ENCODE assay signal across 8 cellular contexts in genomic region chr6:53064726-53065265, GRCh38. TPM values are rescaled to one million over a fixed set of nuclear protein-coding genes. Genes with fewer than 3 reads are reported as not detected.
A peak's percentile ranks its signal among the peaks of the same experiment; 100 is the strongest.
DNase-seq lines count a peak whose midpoint lies in the region; ATAC-seq and TF ChIP-seq lines count a peak whose summit lies in the region.

No MANE protein-coding gene starts in this region.

- peak overlapping the region; percentile 90 for H3K27ac ChIP-seq in WERI-Rb-1
- peak overlapping the region; percentile 45 for H3K27ac ChIP-seq in mammary epithelial cell (ENCODE audit: insufficient read depth, low read depth, low read length)
- no peak overlapping the region for H3K27ac ChIP-seq in iPS-20b (ENCODE audit: low read length)

- TF ChIP-seq CTCF in WERI-Rb-1 (IDR thresholded peaks at IDR 0.05; ENCODE audit: low read depth, low read length) (no peak), mammary epithelial cell (conservative IDR thresholded peaks at IDR 0.05 in 1 of 2, IDR thresholded peaks at IDR 0.05 in 1 of 2; ENCODE audit: extremely low read depth in 1 of 2, insufficient read depth in 1 of 2, low read depth in 1 of 2, low read length in 2 of 2) (no peak)

- BruUV-seq in mammary epithelial cell (replicated peaks; lab: Mats Ljungman, UMichigan): no TSS peak

- no peaks in the 10 kb centered on the region for H3K27me3 ChIP-seq in WERI-Rb-1 (ENCODE audit: insufficient read depth, low read depth, severe bottlenecking)
- H3K27me3 ChIP-seq in mammary epithelial cell (ENCODE audit: insufficient read depth, low read length): no peaks in the 10 kb centered on the region
- peaks cover 10% of the 10 kb centered on the region; the same call in 1 of the 2 replicates for H3K27me3 ChIP-seq in iPS-20b (ENCODE audit: insufficient read depth, low read length)
- no peaks in the 10 kb centered on the region for H3K27me3 ChIP-seq in skeletal muscle satellite cell (ENCODE audit: control insufficient read depth, insufficient read depth, low read length)

- H4K20me1 ChIP-seq in mammary epithelial cell (ENCODE audit: insufficient read depth, low read length): no peaks in the 10 kb centered on the region

- H3K79me2 ChIP-seq in mammary epithelial cell (ENCODE audit: insufficient read depth, low read length): peaks cover 47% of the 10 kb centered on the region

- 1% methylated on average over 22 of the region's 26 CpGs for WGBS in mammary epithelial cell (ENCODE audit: low coverage, missing lambda C conversion rate)

- H3K36me3 ChIP-seq in WERI-Rb-1 (peaks cover 8% of the 10 kb centered on the region), mammary epithelial cell (ENCODE audit: insufficient read depth, low read length) (no peaks in the 10 kb centered on the region), iPS-20b (ENCODE audit: insufficient read depth, low read depth, low read length) (no peaks in the 10 kb centered on the region), skeletal muscle satellite cell (ENCODE audit: insufficient read depth, low read length) (no peaks in the 10 kb centered on the region)

- H3K9me3 ChIP-seq in WERI-Rb-1 (ENCODE audit: severe bottlenecking) (no peaks in the 10 kb centered on the region), mammary epithelial cell (replicated peaks; ENCODE audit: insufficient read depth, low read length) (no peaks in the 10 kb centered on the region), iPS-20b (ENCODE audit: insufficient read depth, low read depth, low read length) (no peaks in the 10 kb centered on the region), skeletal muscle satellite cell (replicated peaks; ENCODE audit: low read length) (no peaks in the 10 kb centered on the region)

- H3K4me2 ChIP-seq in mammary epithelial cell (ENCODE audit: insufficient read depth, low read depth, low read length): peak overlapping the region; percentile 90
- peak overlapping the region; percentile 89 for H3K4me2 ChIP-seq in skeletal muscle satellite cell (ENCODE audit: low read length)

- peak overlapping the region; percentile 99 for H2AFZ ChIP-seq in mammary epithelial cell (ENCODE audit: low read depth, low read length)

- H3K4me1 ChIP-seq in mammary epithelial cell (ENCODE audit: insufficient read depth, low read length) (peaks cover 11% of the 10 kb centered on the region), iPS-20b (ENCODE audit: insufficient read depth, low read length) (peaks cover 9% of the 10 kb centered on the region; the same call in 1 of the 2 replicates), skeletal muscle satellite cell (ENCODE audit: control insufficient read depth, insufficient read depth, low read length) (peaks cover 21% of the 10 kb centered on the region)

- ATAC-seq in GM18873 (IDR thresholded peaks at IDR 0.05; ENCODE audit: low FRiP score, unreplicated experiment) (peak; percentile 82), HG03159 (IDR thresholded peaks at IDR 0.05; ENCODE audit: unreplicated experiment) (peak; percentile 73)

- CTCF ChIA-PET in mammary epithelial cell (lab: Charles Lee; ENCODE audit: low non-redundant PET): interaction anchor here (0.7 kb wide), 1 partner anchor 19 kb away, joined by 4 read pairs; no protein-coding TSS in a partner anchor

- in situ Hi-C loops in ACHN (cut with HindIII; ENCODE audit: low pct_ligation_motif_present, low pct_unique_long_range_greater_than_20kb, low sequenced_read_pairs): no loop called here
- in situ Hi-C loops in mammary epithelial cell (cut with MboI; ENCODE audit: low sequenced_read_pairs in 2 of 2): no loop called here

- intact Hi-C loops in mammary epithelial cell (cut with micrococcal nuclease): loop anchor here (1.0 kb wide), 1 partner anchor 225 kb away; no protein-coding TSS in a partner anchor

- H3K4me3 ChIP-seq in WERI-Rb-1 (ENCODE audit: low read depth, low read length) (peak overlapping the region; percentile 82), mammary epithelial cell (replicated peaks in 1 of 3; ENCODE audit: insufficient read depth in 1 of 3, low read depth in 2 of 3, low read length in 3 of 3) (peak overlapping the region; percentile 85 to 95 (median 88)), iPS-20b (ENCODE audit: low read length) (peak overlapping the region; percentile 98), skeletal muscle satellite cell (ENCODE audit: low read length) (peak overlapping the region; percentile 85)

- DNase-seq in ACHN (peak; percentile 94), NCI-H2227 (lab: John Stamatoyannopoulos, UW; ENCODE audit: unreplicated experiment) (peak; percentile 94), WERI-Rb-1 (peak; percentile 99), mammary epithelial cell (peak; percentile 97)

- H3K9ac ChIP-seq in mammary epithelial cell (ENCODE audit: insufficient read depth, low read length) (peak overlapping the region; percentile 78), iPS-20b (ENCODE audit: low read depth, low read length) (peak overlapping the region; percentile 64; the same call in 1 of the 2 replicates), skeletal muscle satellite cell (ENCODE audit: low read depth, low read length) (peak overlapping the region; percentile 92)

- dilution Hi-C loops in mammary epithelial cell (cut with HindIII; ENCODE audit: low sequenced_read_pairs): no loop called here

RNA-seq across cellular contexts. Expression of gene FBXO9, which starts 0.4 kb away (rescaled TPM):
- total RNA-seq in mammary epithelial cell: 10 to 100 TPM; 31.5 to 68.6 TPM
- 54.7 TPM for polyA plus RNA-seq in mammary epithelial cell
- 67.5 TPM for polyA minus RNA-seq in mammary epithelial cell
- 39.5 and 41.1 TPM in 2 replicates for total RNA-seq in skeletal muscle satellite cell (2012; rRNA removed)

RNA-seq across cellular contexts. Expression of gene CILK1, which starts 3.2 kb away (rescaled TPM):
- total RNA-seq in mammary epithelial cell: 10 to 100 TPM in 1 of 2 donors, 1 to 10 TPM in 1; 5.8 to 12.8 TPM
- polyA plus RNA-seq in mammary epithelial cell: 5.2 TPM
- polyA minus RNA-seq in mammary epithelial cell: 5.1 TPM
- 6.1 TPM in 2 replicates for total RNA-seq in skeletal muscle satellite cell (2012; rRNA removed)
